12 cellular contexts compared by ENCODE assay signal in genomic region chr10:106931159-106931852, GRCh38.
DNase-seq lines count a peak whose midpoint lies in the region; ATAC-seq and TF ChIP-seq lines count a peak whose summit lies in the region.
"Had no signal": no experiment of that assay in that cellular context is flagged by ENCODE, and none has a peak within 500 bp of the region (broad histone marks: within the 10 kb centered on the region; RNA-seq: fewer than 3 reads in every experiment).

No MANE protein-coding gene starts in this region.

- DNase-seq in neural progenitor cell (ENCODE audit: low spot score) (no peak), prostate gland (ENCODE audit: low spot score) (no peak), psoas muscle (no peak)
- DNase-seq in activated CD8-positive, alpha-beta memory T cell treated with anti-CD3 and anti-CD28 coated beads for 24 hours: no peak
- DNase-seq in effector CD8-positive, alpha-beta T cell (lab: John Stamatoyannopoulos, UW): no peak
- DNase-seq: foreskin melanocyte; Karpas-422; stimulated activated CD4-positive, alpha-beta T cell treated with anti-CD3 and anti-CD28 coated beads, Interleukin-2, amount 100 ng/mL, for 24 hours had no signal

- H3K4me1 ChIP-seq in neural progenitor cell (peaks cover 28% of the 10 kb centered on the region), prostate gland (replicated peaks) (no peaks in the 10 kb centered on the region), psoas muscle (no peaks in the 10 kb centered on the region)
- H3K4me1 ChIP-seq: breast epithelium had no signal

- H3K36me3 Mint-ChIP-seq in neural progenitor cell: no peaks in the 10 kb centered on the region

- H3K27me3 Mint-ChIP-seq in neural progenitor cell (ENCODE audit: insufficient read depth, low read depth): peaks cover 3% of the 10 kb centered on the region

- peaks cover 26% of the 10 kb centered on the region for H3K4me1 Mint-ChIP-seq in neural progenitor cell

- H3K27me3 ChIP-seq in neural progenitor cell (no peaks in the 10 kb centered on the region), prostate gland (replicated peaks; ENCODE audit: insufficient read depth) (no peaks in the 10 kb centered on the region), psoas muscle (ENCODE audit: insufficient read depth in 3 of 3, low read length in 2 of 3) (no peaks in the 10 kb centered on the region)
- H3K27me3 ChIP-seq: breast epithelium had no signal

- 52% methylated on average over 5 of the region's 5 CpGs for WGBS in prostate gland
- WGBS in psoas muscle, 3 donors: 45 to 46% (median 45%) methylated on average over 5 of the region's 5 CpGs

- no peaks in the 10 kb centered on the region for H3K79me2 ChIP-seq in neural progenitor cell (ENCODE audit: low read depth)

- H3K4me2 ChIP-seq in neural progenitor cell: peak overlapping the region; percentile 19

- TF ChIP-seq CTCF in neural progenitor cell (IDR thresholded peaks at IDR 0.05) (no peak), prostate gland (IDR thresholded peaks at IDR 0.05) (no peak), psoas muscle (IDR thresholded peaks at IDR 0.05) (no peak)

- TF ChIP-seq POLR2A in prostate gland (IDR thresholded peaks at IDR 0.05): no peak

- H4K20me1 ChIP-seq in neural progenitor cell (ENCODE audit: low read depth): no peaks in the 10 kb centered on the region

- H3K36me3 ChIP-seq in neural progenitor cell (no peaks in the 10 kb centered on the region), prostate gland (no peaks in the 10 kb centered on the region), psoas muscle (ENCODE audit: insufficient read depth in 1 of 2, low read depth in 1 of 2) (no peaks in the 10 kb centered on the region)
- H3K36me3 ChIP-seq: breast epithelium had no signal

- H3K27ac Mint-ChIP-seq in neural progenitor cell: no peak overlapping the region

- intact Hi-C loops in prostate gland (cut with DNase I) (no loop called here), psoas muscle (cut with DNase I) (no loop called here)

- H3F3A ChIP-seq in neural progenitor cell (ENCODE audit: low read depth): peaks cover 13% of the 10 kb centered on the region

- no peak overlapping the region for H3K27ac ChIP-seq in neural progenitor cell
- H3K27ac ChIP-seq in prostate gland: no peak overlapping the region
- no peak overlapping the region for H3K27ac ChIP-seq in psoas muscle
- H3K27ac ChIP-seq: breast epithelium had no signal

- H3K9ac ChIP-seq in neural progenitor cell: no peak overlapping the region

- H2AFZ ChIP-seq in neural progenitor cell (replicated peaks): no peak overlapping the region

- H3K4me3 Mint-ChIP-seq in neural progenitor cell: no peak overlapping the region

- peak; percentile 70 for ATAC-seq in GM19023 (IDR thresholded peaks at IDR 0.05; ENCODE audit: unreplicated experiment)
- ATAC-seq in GM21786 (IDR thresholded peaks at IDR 0.05; ENCODE audit: unreplicated experiment): peak; percentile 75
- ATAC-seq in HG03442 (IDR thresholded peaks at IDR 0.05; ENCODE audit: unreplicated experiment): peak; percentile 78
- ATAC-seq in psoas muscle: no peak

- H3K9me3 ChIP-seq in neural progenitor cell (ENCODE audit: low read depth) (no peaks in the 10 kb centered on the region), prostate gland (no peaks in the 10 kb centered on the region), psoas muscle (no peaks in the 10 kb centered on the region)
- H3K9me3 ChIP-seq: breast epithelium had no signal

- H3K4me3 ChIP-seq in neural progenitor cell (no peak overlapping the region), prostate gland (no peak overlapping the region), psoas muscle (no peak overlapping the region)
- H3K4me3 ChIP-seq: breast epithelium had no signal

- peaks cover 2% of the 10 kb centered on the region for H3K9me3 Mint-ChIP-seq in neural progenitor cell

Comparison
In these comparisons a context has a peak if more than half of its experiments do, and no peak if none do; other contexts are left out.
1. ATAC-seq: peak in GM19023 (single experiment), GM21786 (single experiment) and HG03442 (single experiment); none in psoas muscle (0 of 4).